ENCODE assay signal across 16 cellular contexts in the genomic region with DNA sequence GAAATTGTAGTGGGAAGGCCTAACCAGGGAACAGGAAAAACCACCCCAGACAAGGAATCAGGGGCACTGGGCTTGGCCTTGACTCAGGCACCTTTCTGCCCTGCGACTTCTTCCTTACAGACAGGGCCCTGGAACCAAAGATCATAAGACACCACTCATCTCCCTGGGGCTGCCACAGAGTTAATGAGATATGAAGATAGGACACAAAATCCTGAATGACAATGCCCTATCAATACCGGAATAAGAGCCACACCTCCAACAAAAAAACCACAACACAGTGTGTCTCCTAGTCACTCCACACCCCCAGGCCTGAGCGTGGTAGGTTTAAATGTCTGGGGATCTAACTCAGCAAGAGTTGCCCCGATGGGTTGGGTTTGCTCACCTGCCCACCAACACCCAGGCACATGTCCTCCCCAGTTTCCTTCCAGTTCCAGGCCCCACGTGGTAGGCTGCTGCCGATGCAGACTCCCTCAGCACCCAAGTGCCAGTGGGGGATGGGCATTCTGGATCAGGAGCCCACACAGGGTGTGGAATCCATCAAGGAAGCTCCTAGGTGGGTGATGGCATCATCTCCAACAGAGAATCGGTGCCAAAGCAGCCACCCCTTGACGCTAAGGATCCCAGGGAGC. TPM values are rescaled to one million over a fixed set of nuclear protein-coding genes. Genes with fewer than 3 reads are reported as not detected.
A peak's percentile ranks its signal among the peaks of the same experiment; 100 is the strongest.
DNase-seq lines count a peak whose midpoint lies in the region; ATAC-seq and TF ChIP-seq lines count a peak whose summit lies in the region.
"Had no signal": no experiment of that assay in that cellular context is flagged by ENCODE, and none has a peak within 500 bp of the region (broad histone marks: within the 10 kb centered on the region; RNA-seq: fewer than 3 reads in every experiment).

No MANE protein-coding gene starts in this region.

- peak; percentile 34 for DNase-seq in OCI-M1 (lab: John Stamatoyannopoulos, UW)
- DNase-seq in WTC11 (ENCODE audit: low spot score): no peak
- no peak for DNase-seq in foreskin keratinocyte
- no peak for DNase-seq in trophoblast cell
- DNase-seq in putamen (ENCODE audit: low spot score): no peak
- no peak for DNase-seq in GM19240 (ENCODE audit: insufficient read length, low spot score)
- DNase-seq in ascending aorta (ENCODE audit: low spot score in 2 of 2): no peak
- no peak for DNase-seq in NCI-H1436 treated with DMSO at 0.1 percent for 48 hours (lab: John Stamatoyannopoulos, UW)
- DNase-seq: ACHN, C1 segment of cervical spinal cord, DMS79, NCI-H187 treated with DMSO at 0.1 percent for 48 hours, NCI-H226, NCI-H524 had no signal

- no peak overlapping the region for H2BK12ac ChIP-seq in trophoblast cell (ENCODE audit: low read length)

- peak overlapping the region; percentile 1 for H2AFZ ChIP-seq in trophoblast cell (ENCODE audit: insufficient read depth, low read length, poor library complexity)

- H3K36me3 Mint-ChIP-seq in WTC11: no peaks in the 10 kb centered on the region

- no peak overlapping the region for H4K8ac ChIP-seq in trophoblast cell (ENCODE audit: low read depth, low read length)

- no peak overlapping the region for H2BK5ac ChIP-seq in trophoblast cell (ENCODE audit: low read depth, low read length, poor library complexity)

- peaks cover 56% of the 10 kb centered on the region for H3K4me1 Mint-ChIP-seq in WTC11

- H3K4me1 ChIP-seq in foreskin keratinocyte: peaks cover 37% of the 10 kb centered on the region
- H3K4me1 ChIP-seq in trophoblast cell (ENCODE audit: control insufficient read depth in 1 of 2, insufficient read depth in 2 of 2, low read length in 2 of 2): peaks cover 23 to 38% of the 10 kb centered on the region in 2 experiments
- H3K4me1 ChIP-seq in ascending aorta: peaks cover 4 to 29% of the 10 kb centered on the region in 2 donors

- no peak overlapping the region for H3K9ac ChIP-seq in trophoblast cell (ENCODE audit: low read length)

- peaks cover 35% of the 10 kb centered on the region for H3K79me2 ChIP-seq in trophoblast cell (ENCODE audit: control insufficient read depth, insufficient read depth, low read length, poor library complexity)

- no peak overlapping the region for H4K91ac ChIP-seq in trophoblast cell (ENCODE audit: low read depth, low read length)

- intact Hi-C loops in ascending aorta (cut with DNase I): no loop called here

- 0 out of 2 replicates have a peak overlapping the region, but pooled peaks have one; percentile 37 for H3K27ac Mint-ChIP-seq in WTC11

- no peak overlapping the region for H3K23ac ChIP-seq in trophoblast cell (ENCODE audit: low read length)

- H3K9me3 ChIP-seq in trophoblast cell (ENCODE audit: insufficient read depth, low read depth, low read length): no peaks in the 10 kb centered on the region
- no peaks in the 10 kb centered on the region for H3K9me3 ChIP-seq in ascending aorta

- H3K27ac ChIP-seq in foreskin keratinocyte (no peak overlapping the region), trophoblast cell (ENCODE audit: low read depth, low read length) (no peak overlapping the region), ascending aorta (no peak overlapping the region)
- H3K27ac ChIP-seq: SJSA1 had no signal

- H3K18ac ChIP-seq in trophoblast cell (ENCODE audit: low read length): peak overlapping the region; percentile 69

- no peak overlapping the region for H3K4me3 Mint-ChIP-seq in WTC11

- peak overlapping the region; percentile 28 for H3K14ac ChIP-seq in trophoblast cell (ENCODE audit: low read length)

- H3K4me3 ChIP-seq in trophoblast cell (ENCODE audit: low read depth, low read length) (no peak overlapping the region), ascending aorta (peak overlapping the region in 1 of 2 donors; percentile 23)
- H3K4me3 ChIP-seq: SJSA1 had no signal

- H2BK120ac ChIP-seq in trophoblast cell (ENCODE audit: insufficient read depth, low read length, poor library complexity): peak overlapping the region; percentile 26

- peak overlapping the region; percentile 26 for H3K4me2 ChIP-seq in trophoblast cell (ENCODE audit: low read length)

- ATAC-seq in WTC11 (no peak), foreskin keratinocyte (peak; percentile 1)
- ATAC-seq: HCT116 had no signal

- CTCF ChIA-PET in WTC11 (lab: Charles Lee): interaction anchor here (0.8 to 6.4 kb wide), 4 partner anchors 12 to 76 kb away, joined by 3 to 48 read pairs (median 6); no protein-coding TSS in a partner anchor

- H3K27me3 Mint-ChIP-seq in WTC11 (ENCODE audit: low read depth): peaks cover under 1% of the 10 kb centered on the region; the same call in 1 of the 2 replicates

- H3K9me3 Mint-ChIP-seq in WTC11: no peaks in the 10 kb centered on the region

- H3K4ac ChIP-seq in trophoblast cell (ENCODE audit: low read depth, low read length): peak overlapping the region; percentile 42

- WGBS in trophoblast cell (ENCODE audit: extremely low coverage, insufficient coverage, insufficient read length): no CpG with 5 or more reads among the region's 8 CpGs

- H3K27me3 ChIP-seq in foreskin keratinocyte (no peaks in the 10 kb centered on the region), trophoblast cell (ENCODE audit: insufficient read depth, low read length) (no peaks in the 10 kb centered on the region), ascending aorta (no peaks in the 10 kb centered on the region)
- H3K27me3 ChIP-seq: SJSA1 had no signal

- POLR2A ChIA-PET in WTC11 (lab: Charles Lee): interaction anchor here (0.6 kb wide), 1 partner anchor 45 kb away, joined by 3 read pairs; no protein-coding TSS in a partner anchor

- H4K12ac ChIP-seq in trophoblast cell (ENCODE audit: low read depth, low read length): no peak overlapping the region

- peaks cover 2 to 3% of the 10 kb centered on the region in 2 experiments for H3K36me3 ChIP-seq in trophoblast cell (ENCODE audit: control insufficient read depth in 1 of 2, insufficient read depth in 2 of 2, low read length in 2 of 2)
- no peaks in the 10 kb centered on the region for H3K36me3 ChIP-seq in ascending aorta

- H2AK5ac ChIP-seq in trophoblast cell (ENCODE audit: low read length): peak overlapping the region; percentile 64

- peaks cover 13% of the 10 kb centered on the region for H3K79me1 ChIP-seq in trophoblast cell (ENCODE audit: low read length)

- TF ChIP-seq CTCF in WTC11 (IDR thresholded peaks at IDR 0.05): no peak
- TF ChIP-seq CTCF in foreskin keratinocyte (conservative IDR thresholded peaks at IDR 0.05): no peak
- no peak for TF ChIP-seq CTCF in ascending aorta (IDR thresholded peaks at IDR 0.05)

TF ChIP-seq in WTC11, 78 proteins besides CTCF, POLR2A, EP300 and RAD21:
- no peak for TF ChIP-seq ZNF317 (CRISPR knock-in tag; IDR thresholded peaks at IDR 0.05; ENCODE audit: borderline replicate concordance, low read depth)
- TF ChIP-seq OVOL2 (CRISPR knock-in tag; IDR thresholded peaks at IDR 0.05; ENCODE audit: borderline replicate concordance): no peak
- TF ChIP-seq PRRX2 (CRISPR knock-in tag; IDR thresholded peaks at IDR 0.05): no peak
- no peak for TF ChIP-seq HMGXB4 (CRISPR knock-in tag; IDR thresholded peaks at IDR 0.05)

RNA-seq across cellular contexts. Expression of gene DLG5, which starts 3.9 kb away (rescaled TPM):
- 58.1 to 65.5 TPM (median 59.1 TPM) in 3 replicates for total RNA-seq in WTC11 (2021)
- total RNA-seq in foreskin keratinocyte: 66.7 and 74.8 TPM in 2 replicates
- polyA plus RNA-seq in foreskin keratinocyte: 25.1 and 29.0 TPM in 2 replicates
- polyA plus RNA-seq in trophoblast cell (2013): 82.9 and 86.6 TPM in 2 replicates
- total RNA-seq in ascending aorta: 32.9 TPM
